ENCODE assay signal across 1 cellular context in the genomic region with DNA sequence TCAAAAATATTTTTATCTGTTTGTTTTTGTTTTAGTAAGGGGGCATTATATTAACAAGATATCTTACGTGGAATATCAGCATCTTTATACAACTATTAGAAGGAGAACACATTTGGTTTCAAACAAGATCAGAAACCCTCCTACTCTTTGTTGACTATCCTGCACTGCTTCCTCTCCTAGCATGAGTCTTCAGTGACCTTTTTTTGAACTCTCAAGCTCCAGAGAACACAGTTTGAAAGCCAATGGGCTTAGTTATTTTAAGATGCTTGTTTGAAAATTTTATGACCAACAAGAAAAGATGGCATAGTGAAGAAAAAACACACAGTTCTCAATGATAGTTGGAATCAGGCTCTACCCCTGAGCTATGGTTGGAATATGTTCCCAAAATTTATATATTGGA.
TF ChIP-seq lines count a peak whose summit lies in the region.

No MANE protein-coding gene starts in this region.

TF ChIP-seq in IMR-90, 13 proteins besides CTCF, POLR2A, EP300 and RAD21:
- no peak for TF ChIP-seq RCOR1 (IDR thresholded peaks at IDR 0.05; ENCODE audit: insufficient replicate concordance, low read length)
- no peak for TF ChIP-seq CEBPB (IDR thresholded peaks at IDR 0.05; ENCODE audit: low read depth, low read length)
- TF ChIP-seq BHLHE40 (IDR thresholded peaks at IDR 0.05; ENCODE audit: low read depth, low read length), result no peak
